ENCODE assay signal across 23 cellular contexts in the genomic region with DNA sequence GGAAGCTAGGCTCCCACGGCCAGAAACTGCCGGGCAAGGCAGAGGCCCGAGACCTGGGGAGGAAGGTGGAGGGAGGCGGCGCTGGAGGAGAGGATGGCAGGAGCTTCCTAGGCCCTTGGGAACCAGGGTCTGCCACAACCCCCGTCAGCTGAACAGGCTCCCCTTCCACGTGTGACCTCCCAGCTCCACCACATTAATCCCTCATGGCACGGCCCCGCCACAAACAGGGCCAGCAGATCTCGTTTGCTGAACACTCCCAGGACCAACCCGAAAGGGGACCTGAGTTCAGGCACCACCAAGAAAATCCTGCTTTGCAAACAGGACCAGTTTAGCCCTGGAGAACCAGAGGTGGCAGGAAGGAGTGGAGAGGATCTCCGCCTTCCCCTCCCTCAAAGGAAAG.
"Had no signal": no experiment of that assay in that cellular context is flagged by ENCODE, and none has a peak within 500 bp of the region (broad histone marks: within the 10 kb centered on the region; RNA-seq: fewer than 3 reads in every experiment).

No MANE protein-coding gene starts in this region.

- H3K27ac ChIP-seq: cardiac muscle cell, esophagus muscularis mucosa, heart right ventricle, lower lobe of right lung, ovary, right atrium auricular region, tibial nerve had no signal

- H3K27me3 ChIP-seq: cardiac muscle cell, esophagus muscularis mucosa, ovary, right atrium auricular region, tibial nerve had no signal

- H3K36me3 Mint-ChIP-seq: activated CD4-positive, alpha-beta memory T cell treated with anti-CD3 and anti-CD28 coated beads for 36 hours; naive thymus-derived CD4-positive, alpha-beta T cell; stimulated activated effector memory CD8-positive, alpha-beta T cell treated with anti-CD3 and anti-CD28 coated beads, Interleukin-12 subunit alpha, Interleukin-12 subunit beta, amount 100 ng/mL, for 72 hours had no signal

- H3K9me3 Mint-ChIP-seq: activated CD4-positive, alpha-beta memory T cell treated with anti-CD3 and anti-CD28 coated beads for 36 hours; activated naive CD8-positive, alpha-beta T cell treated with anti-CD3 and anti-CD28 coated beads, Interleukin-2, amount 50 U/mL, for 24 hours; activated T-cell treated with anti-CD3 and anti-CD28 coated beads, Interleukin-2, amount 50 U/mL, for 72 hours; stimulated activated effector memory CD8-positive, alpha-beta T cell treated with anti-CD3 and anti-CD28 coated beads, Interleukin-12 subunit alpha, Interleukin-12 subunit beta, amount 100 ng/mL, for 72 hours; stimulated activated naive CD8-positive, alpha-beta T cell treated with anti-CD3 and anti-CD28 coated beads, Interleukin-15, amount 100 ng/mL, for 72 hours; T-helper 1 cell treated with Interleukin-12 subunit alpha and Interleukin-12 subunit beta and Interleukin-4 antibody, amounts not matched to agents 30 μg/mL and 1 μg/mL, for 36 hours had no signal

- H3K4me1 ChIP-seq: right atrium auricular region, tibial nerve had no signal

- H3K9me3 ChIP-seq: esophagus muscularis mucosa, heart right ventricle, lower lobe of right lung, ovary, prostate gland, right atrium auricular region, tibial nerve had no signal

- H3K4me1 Mint-ChIP-seq: activated naive CD8-positive, alpha-beta T cell treated with anti-CD3 and anti-CD28 coated beads, Interleukin-2, amount 50 U/mL, for 24 hours; stimulated activated effector memory CD8-positive, alpha-beta T cell treated with anti-CD3 and anti-CD28 coated beads, Interleukin-12 subunit alpha, Interleukin-12 subunit beta, amount 100 ng/mL, for 72 hours had no signal

- H3K4me3 Mint-ChIP-seq: activated CD4-positive, alpha-beta memory T cell treated with anti-CD3 and anti-CD28 coated beads for 36 hours; activated naive CD8-positive, alpha-beta T cell treated with anti-CD3 and anti-CD28 coated beads, Interleukin-2, amount 50 U/mL, for 24 hours; activated T-cell treated with anti-CD3 and anti-CD28 coated beads, Interleukin-2, amount 50 U/mL, for 72 hours; naive thymus-derived CD4-positive, alpha-beta T cell; stimulated activated effector memory CD8-positive, alpha-beta T cell treated with anti-CD3 and anti-CD28 coated beads, Interleukin-12 subunit alpha, Interleukin-12 subunit beta, amount 100 ng/mL, for 72 hours; stimulated activated naive CD8-positive, alpha-beta T cell treated with anti-CD3 and anti-CD28 coated beads, Interleukin-15, amount 100 ng/mL, for 72 hours; T-helper 1 cell treated with Interleukin-12 subunit alpha and Interleukin-12 subunit beta and Interleukin-4 antibody, amounts not matched to agents 30 μg/mL and 1 μg/mL, for 36 hours had no signal

- H3K4me3 ChIP-seq: cardiac muscle cell, esophagus muscularis mucosa, heart right ventricle, lower lobe of right lung, ovary, prostate gland, right atrium auricular region, tibial nerve had no signal

- ATAC-seq: activated naive CD8-positive, alpha-beta T cell treated with anti-CD3 and anti-CD28 coated beads, Interleukin-2, amount 50 U/mL, for 24 hours; activated T-cell treated with anti-CD3 and anti-CD28 coated beads, Interleukin-2, amount 50 U/mL, for 72 hours; heart right ventricle; left lobe of liver; lower lobe of right lung; naive thymus-derived CD4-positive, alpha-beta T cell; stimulated activated effector memory CD8-positive, alpha-beta T cell treated with anti-CD3 and anti-CD28 coated beads, Interleukin-12 subunit alpha, Interleukin-12 subunit beta, amount 100 ng/mL, for 72 hours; stimulated activated naive CD8-positive, alpha-beta T cell treated with anti-CD3 and anti-CD28 coated beads, Interleukin-15, amount 100 ng/mL, for 72 hours had no signal

- DNase-seq: activated CD4-positive, alpha-beta memory T cell treated with anti-CD3 and anti-CD28 coated beads for 36 hours; activated CD4-positive, alpha-beta T cell treated with anti-CD3 and anti-CD28 coated beads for 4 hours; activated CD4-positive, CD25-positive, alpha-beta regulatory T cell; activated gamma-delta T cell; activated naive CD4-positive, alpha-beta T cell treated with anti-CD3 and anti-CD28 coated beads, Interleukin-2, amount 50 U/mL, for 16 hours; activated naive CD8-positive, alpha-beta T cell treated with anti-CD3 and anti-CD28 coated beads, Interleukin-2, amount 50 U/mL, for 24 hours; activated T-cell treated with anti-CD3 and anti-CD28 coated beads, Interleukin-2, amount 50 U/mL, for 72 hours; heart right ventricle; islet precursor cell; lower lobe of right lung; naive thymus-derived CD4-positive, alpha-beta T cell; ovary; stimulated activated CD4-positive, alpha-beta T cell treated with anti-CD3 and anti-CD28 coated beads, Interleukin-1b, Interleukin-23, amount 100 ng/mL, for 48 hours; stimulated activated naive CD8-positive, alpha-beta T cell treated with anti-CD3 and anti-CD28 coated beads, Interleukin-15, amount 100 ng/mL, for 72 hours; T1000 had no signal

- H3K36me3 ChIP-seq: cardiac muscle cell, esophagus muscularis mucosa, heart right ventricle, lower lobe of right lung, ovary, prostate gland, right atrium auricular region, tibial nerve had no signal

- H3K27ac Mint-ChIP-seq: activated CD4-positive, alpha-beta memory T cell treated with anti-CD3 and anti-CD28 coated beads for 36 hours; activated naive CD8-positive, alpha-beta T cell treated with anti-CD3 and anti-CD28 coated beads, Interleukin-2, amount 50 U/mL, for 24 hours; activated T-cell treated with anti-CD3 and anti-CD28 coated beads, Interleukin-2, amount 50 U/mL, for 72 hours; naive thymus-derived CD4-positive, alpha-beta T cell; stimulated activated effector memory CD8-positive, alpha-beta T cell treated with anti-CD3 and anti-CD28 coated beads, Interleukin-12 subunit alpha, Interleukin-12 subunit beta, amount 100 ng/mL, for 72 hours; T-helper 1 cell treated with Interleukin-12 subunit alpha and Interleukin-12 subunit beta and Interleukin-4 antibody, amounts not matched to agents 30 μg/mL and 1 μg/mL, for 36 hours had no signal
